ENCODE assay signal across 1 cellular context in genomic region chrX:23381688-23382087, GRCh38.
TF ChIP-seq lines count a peak whose summit lies in the region.

No MANE protein-coding gene starts in this region.

TF ChIP-seq in SK-N-SH, 30 proteins besides CTCF, POLR2A, EP300 and RAD21:
- TF ChIP-seq NRF1 (IDR thresholded peaks at IDR 0.05; ENCODE audit: low read depth, low read length) (no peak), YY1 (IDR thresholded peaks at IDR 0.05; ENCODE audit: low read depth) (no peak), NFIC (IDR thresholded peaks at IDR 0.05; ENCODE audit: borderline replicate concordance) (no peak)
